ENCODE assay signal across 13 cellular contexts in genomic region chr5:52863715-52864114, GRCh38.
DNase-seq lines count a peak whose midpoint lies in the region; ATAC-seq and TF ChIP-seq lines count a peak whose summit lies in the region.
"Had no signal": no experiment of that assay in that cellular context is flagged by ENCODE, and none has a peak within 500 bp of the region (broad histone marks: within the 10 kb centered on the region; RNA-seq: fewer than 3 reads in every experiment).

No MANE protein-coding gene starts in this region.

- H3K9me3 ChIP-seq in RWPE2 (ENCODE audit: severe bottlenecking), result no peaks in the 10 kb centered on the region
- H3K9me3 ChIP-seq in mucosa of rectum (ENCODE audit: control insufficient read depth in 2 of 2, low read length in 2 of 2), result no peaks in the 10 kb centered on the region
- H3K9me3 ChIP-seq in tibial artery, result no peaks in the 10 kb centered on the region
- H3K9me3 ChIP-seq: BLaER1 treated with 17β-estradiol and CSF1 and Interleukin-3, amounts not matched to agents 10 nM and 100 nM; colonic mucosa had no signal

- ATAC-seq in RWPE2 (ENCODE audit: low read depth) (no peak), HG03039 (IDR thresholded peaks at IDR 0.05; ENCODE audit: unreplicated experiment) (no peak)
- ATAC-seq: activated naive CD4-positive, alpha-beta T cell treated with anti-CD3 and anti-CD28 coated beads, Interleukin-2, amount 50 U/mL, for 72 hours had no signal

- TF ChIP-seq CTCF in RWPE2 (IDR thresholded peaks at IDR 0.05; ENCODE audit: poor library complexity, severe bottlenecking) (no peak), coronary artery (IDR thresholded peaks at IDR 0.05) (no peak), tibial artery (IDR thresholded peaks at IDR 0.05) (no peak)

- H3K27ac ChIP-seq in RWPE2 (ENCODE audit: poor library complexity, severe bottlenecking) (peak overlapping the region; percentile 69), coronary artery (peak overlapping the region; percentile 54 to 80), mucosa of rectum (ENCODE audit: low read depth in 2 of 2, low read length in 2 of 2) (peak overlapping the region; percentile 28 to 32), tibial artery (peak overlapping the region; percentile 53 to 58)
- H3K27ac ChIP-seq: BLaER1 treated with 17β-estradiol and CSF1 and Interleukin-3, amounts not matched to agents 10 nM and 100 nM; colonic mucosa had no signal

- H3K4me3 ChIP-seq in RWPE2 (ENCODE audit: severe bottlenecking), result no peak overlapping the region
- H3K4me3 ChIP-seq in coronary artery, result no peak overlapping the region
- no peak overlapping the region for H3K4me3 ChIP-seq in mucosa of rectum (ENCODE audit: low read length in 2 of 2)
- H3K4me3 ChIP-seq in tibial artery, result peak overlapping the region in 1 of 2 donors; percentile 2
- H3K4me3 ChIP-seq: BLaER1 treated with 17β-estradiol and CSF1 and Interleukin-3, amounts not matched to agents 10 nM and 100 nM; colonic mucosa had no signal

- H3K27me3 ChIP-seq in RWPE2 (ENCODE audit: insufficient read depth, poor library complexity, severe bottlenecking) (no peaks in the 10 kb centered on the region), mucosa of rectum (ENCODE audit: control insufficient read depth in 2 of 2, insufficient read depth in 2 of 2, low read length in 2 of 2) (no peaks in the 10 kb centered on the region), tibial artery (no peaks in the 10 kb centered on the region)
- H3K27me3 ChIP-seq: BLaER1 treated with 17β-estradiol and CSF1 and Interleukin-3, amounts not matched to agents 10 nM and 100 nM; colonic mucosa had no signal

- DNase-seq in RWPE2 (ENCODE audit: low spot score) (no peak), coronary artery (ENCODE audit: low spot score) (no peak), tibial artery (no peak), CD1c-positive myeloid dendritic cell (ENCODE audit: extremely low spot score) (no peak), SW480 (ENCODE audit: low spot score) (no peak)
- DNase-seq: colonic mucosa, DMS79, substantia nigra, SW 1271 had no signal

- intact Hi-C loops in tibial artery (cut with DNase I; ENCODE audit: low total_unique reads), result no loop called here

- H3K9ac ChIP-seq in mucosa of rectum (ENCODE audit: low read depth in 1 of 2, low read length in 2 of 2), result no peak overlapping the region
- H3K9ac ChIP-seq: BLaER1 treated with 17β-estradiol and CSF1 and Interleukin-3, amounts not matched to agents 10 nM and 100 nM had no signal

- H3K36me3 ChIP-seq in RWPE2 (ENCODE audit: low read depth), result no peaks in the 10 kb centered on the region
- H3K36me3 ChIP-seq in mucosa of rectum (ENCODE audit: control insufficient read depth in 2 of 2, insufficient read depth in 2 of 2, low read length in 2 of 2), result no peaks in the 10 kb centered on the region
- H3K36me3 ChIP-seq in tibial artery, result peaks cover 0 to 21% (median 7%) of the 10 kb centered on the region in 3 donors
- H3K36me3 ChIP-seq: BLaER1 treated with 17β-estradiol and CSF1 and Interleukin-3, amounts not matched to agents 10 nM and 100 nM; colonic mucosa had no signal

- peaks cover 42% of the 10 kb centered on the region for H3K4me1 ChIP-seq in RWPE2 (ENCODE audit: insufficient read depth, poor library complexity, severe bottlenecking)
- H3K4me1 ChIP-seq in mucosa of rectum (ENCODE audit: control insufficient read depth in 2 of 2, insufficient read depth in 2 of 2, low read length in 2 of 2), result no peaks in the 10 kb centered on the region
- peaks cover 0 to 80% (median 24%) of the 10 kb centered on the region in 4 donors for H3K4me1 ChIP-seq in tibial artery
- H3K4me1 ChIP-seq: colonic mucosa had no signal
